In the genomic region with DNA sequence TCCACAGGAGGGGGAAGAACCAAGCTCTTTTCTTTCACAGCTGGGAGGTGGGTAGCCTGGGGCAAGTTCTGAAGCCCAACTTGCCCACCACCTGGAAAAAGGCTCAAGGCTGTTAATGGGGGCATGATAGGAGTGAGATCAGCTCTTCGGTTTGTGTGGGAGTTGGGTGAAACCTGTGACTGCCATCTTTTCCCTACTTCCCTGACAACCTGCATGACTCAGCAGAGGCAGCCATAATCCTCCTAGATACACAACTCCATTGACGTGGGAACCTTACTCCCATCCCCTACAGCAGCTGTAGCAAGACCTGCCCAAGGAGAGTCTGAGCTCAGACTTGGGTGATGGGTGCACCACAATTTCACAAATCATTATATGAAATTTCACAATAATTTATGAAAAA, we compare ENCODE assay signal across 22 cellular contexts. TPM values are rescaled to one million over a fixed set of nuclear protein-coding genes. Genes with fewer than 3 reads are reported as not detected.
"Had no signal": no experiment of that assay in that cellular context is flagged by ENCODE, and none has a peak within 500 bp of the region (broad histone marks: within the 10 kb centered on the region; RNA-seq: fewer than 3 reads in every experiment).

No MANE protein-coding gene starts in this region.

- H3K4me3 ChIP-seq: SJCRH30 had no signal

- H3K4me1 ChIP-seq: SJCRH30 had no signal

- H3K27me3 ChIP-seq: SJCRH30 had no signal

- H3K27ac ChIP-seq: HL-60, SJCRH30 had no signal

- ATAC-seq: Panc1, Right ventricle myocardium inferior, SK-N-SH treated with all-trans-retinoic acid at 6 μM for 48 hours had no signal

- DNase-seq: Karpas-422, KG1, MM.1S, NCI-H1092 treated with DMSO at 0.1 percent for 48 hours, NCI-H1436, NCI-H187, NCI-H2029, NCI-H2081 treated with DMSO at 0.1 percent for 48 hours, NCI-H2171, NCI-H226, NCI-H446, NCI-H510A, NCI-H524 treated with DMSO at 0.1 percent for 48 hours, NCI-H69, NCI-H774, SHP77 treated with DMSO at 0.1 percent for 48 hours, SJCRH30 had no signal

- H3K36me3 ChIP-seq: SJCRH30 had no signal

RNA-seq across cellular contexts. Expression of a gene that starts 13.3 kb away (rescaled TPM):
- total RNA-seq: Right ventricle myocardium inferior, RPMI7951, SJCRH30 had no signal

RNA-seq across cellular contexts. Expression of a gene that starts 36.5 kb away (rescaled TPM):
- total RNA-seq: Right ventricle myocardium inferior, RPMI7951, SJCRH30 had no signal

RNA-seq across cellular contexts. Expression of a gene that starts 39.9 kb away (rescaled TPM):
- total RNA-seq: Right ventricle myocardium inferior, RPMI7951, SJCRH30 had no signal

RNA-seq across cellular contexts. Expression of a gene that starts 52.7 kb away (rescaled TPM):
- total RNA-seq: Right ventricle myocardium inferior, RPMI7951, SJCRH30 had no signal
